ENCODE assay signal across 1 cellular context in genomic region chr6:44806656-44807055, GRCh38.
A peak's percentile ranks its signal among the peaks of the same experiment; 100 is the strongest.
TF ChIP-seq lines count a peak whose summit lies in the region.

No MANE protein-coding gene starts in this region.

TF ChIP-seq in HEK293, 187 proteins besides CTCF, POLR2A, EP300 and RAD21 (continued from another document):
- TF ChIP-seq BCL6B (tag by site-specific recombination; IDR thresholded peaks at IDR 0.05) (0 out of 2 replicates have a peak, but pooled peaks have one; percentile 35), FEZF1 (tag by site-specific recombination; IDR thresholded peaks at IDR 0.05) (peak; percentile 64), KLF9 (tag by site-specific recombination; IDR thresholded peaks at IDR 0.05; ENCODE audit: low read depth) (peak; percentile 25; the same call in 1 of the 2 replicates), ZNF843 (tag by site-specific recombination; IDR thresholded peaks at IDR 0.05) (peak; percentile 66), ZFP3 (tag by site-specific recombination; IDR thresholded peaks at IDR 0.05; ENCODE audit: low read depth) (no peak), KLF10 (tag by site-specific recombination; IDR thresholded peaks at IDR 0.05) (0 out of 2 replicates have a peak, but pooled peaks have one; percentile 26), ZNF335 (tag by site-specific recombination; conservative IDR thresholded peaks at IDR 0.05) (peak; percentile 69), PRDM6 (tag by site-specific recombination; IDR thresholded peaks at IDR 0.05) (peak; percentile 89), ELK4 (IDR thresholded peaks at IDR 0.05; ENCODE audit: borderline replicate concordance, low read depth, low read length) (no peak), HIC1 (tag by site-specific recombination; IDR thresholded peaks at IDR 0.05) (0 out of 2 replicates have a peak, but pooled peaks have one; percentile 12)
